Comparison of ENCODE assay signal across 31 cellular contexts in the genomic region with DNA sequence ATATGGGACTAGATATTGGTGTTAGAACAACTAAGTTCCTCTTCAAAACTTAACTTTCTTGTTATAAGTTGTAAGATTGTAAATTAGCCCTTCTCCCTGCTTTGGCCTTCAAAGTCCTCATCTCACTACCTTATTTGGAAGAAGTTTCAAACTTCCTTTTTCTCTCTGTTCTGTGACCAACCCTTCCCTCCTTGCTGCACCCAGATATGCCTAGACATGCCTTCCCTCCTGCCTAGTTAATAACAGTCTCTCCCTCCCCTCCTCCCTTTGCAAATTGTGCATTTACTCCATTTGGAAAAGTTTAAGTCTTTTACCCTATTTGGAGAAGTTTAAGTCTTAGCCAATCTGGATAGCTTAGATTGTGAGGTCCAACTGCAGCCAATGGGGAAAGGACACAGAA. TPM values are rescaled to one million over a fixed set of nuclear protein-coding genes. Genes with fewer than 3 reads are reported as not detected.
A peak's percentile ranks its signal among the peaks of the same experiment; 100 is the strongest.
DNase-seq lines count a peak whose midpoint lies in the region; ATAC-seq, FAIRE-seq and TF ChIP-seq lines count a peak whose summit lies in the region.
"Had no signal": no experiment of that assay in that cellular context is flagged by ENCODE, and none has a peak within 500 bp of the region (broad histone marks: within the 10 kb centered on the region; RNA-seq: fewer than 3 reads in every experiment).

No MANE protein-coding gene starts in this region.

- FAIRE-seq in frontal cortex (lab: Jason Lieb, UNC) = no peak
- FAIRE-seq: A204.1, GM12878, GM19239 had no signal

- H3K27ac ChIP-seq in OCI-LY3 (ENCODE audit: low read length) (peak overlapping the region; percentile 83), MM.1S (ENCODE audit: low read length) (no peak overlapping the region)
- H3K27ac ChIP-seq: ascending aorta, left ventricle myocardium inferior had no signal

- H3K9me2 ChIP-seq in MM.1S (replicated peaks; ENCODE audit: insufficient read depth, low read length) = no peaks in the 10 kb centered on the region

- no peak overlapping the region for H3K9ac ChIP-seq in OCI-LY3 (ENCODE audit: low read length)
- H3K9ac ChIP-seq in MM.1S (ENCODE audit: low read length) = no peak overlapping the region

- H3K4me1 Mint-ChIP-seq in dendritic cell treated with granulocyte-macrophage colony-stimulating factor and Interleukin-4, amounts not matched to agents 40 ng/mL and 50 ng/mL, for 4 days (ENCODE audit: low read depth) = peaks cover 66% of the 10 kb centered on the region
- H3K4me1 Mint-ChIP-seq: central memory CD8-positive, alpha-beta T cell had no signal

- H3K27me3 Mint-ChIP-seq in dendritic cell treated with granulocyte-macrophage colony-stimulating factor and Interleukin-4, amounts not matched to agents 40 ng/mL and 50 ng/mL, for 4 days = no peaks in the 10 kb centered on the region

- ATAC-seq in Right ventricle myocardium inferior (no peak), Right ventricle myocardium superior (ENCODE audit: poor library complexity) (no peak)
- ATAC-seq: activated CD8-positive, alpha-beta memory T cell treated with anti-CD3 and anti-CD28 coated beads, Interleukin-2, amount 10 ng/mL, durations not matched to agents 7 days and 5 days; GM12878; heart left ventricle had no signal

- H2AFZ ChIP-seq in OCI-LY3 (ENCODE audit: low read depth, low read length) (peak overlapping the region; percentile 28; the same call in 1 of the 2 replicates), MM.1S (ENCODE audit: low read length) (no peak overlapping the region)

- H3K27me3 ChIP-seq in OCI-LY3 (ENCODE audit: low read depth, low read length) (no peaks in the 10 kb centered on the region), MM.1S (replicated peaks; ENCODE audit: insufficient read depth, low read length) (no peaks in the 10 kb centered on the region)
- H3K27me3 ChIP-seq: ascending aorta, upper lobe of left lung had no signal

- peaks cover 10% of the 10 kb centered on the region for H3K36me3 Mint-ChIP-seq in dendritic cell treated with granulocyte-macrophage colony-stimulating factor and Interleukin-4, amounts not matched to agents 40 ng/mL and 50 ng/mL, for 4 days (ENCODE audit: low read depth)

- no peak overlapping the region for H3K4me3 ChIP-seq in OCI-LY3 (ENCODE audit: low read length)
- no peak overlapping the region for H3K4me3 ChIP-seq in MM.1S (ENCODE audit: low read length)
- H3K4me3 ChIP-seq: ascending aorta, GM12878, HAP-1, heart left ventricle, left ventricle myocardium inferior, upper lobe of left lung had no signal

- H3K4me1 ChIP-seq in OCI-LY3 (ENCODE audit: low read length) (peaks cover 40% of the 10 kb centered on the region), MM.1S (ENCODE audit: low read length) (no peaks in the 10 kb centered on the region)
- H3K4me1 ChIP-seq: ascending aorta, Caco-2, HAP-1, left ventricle myocardium inferior had no signal

- H3K9me3 ChIP-seq in OCI-LY3 (ENCODE audit: insufficient read depth, low read length) (peaks cover 9% of the 10 kb centered on the region; the same call in 1 of the 2 replicates), MM.1S (replicated peaks; ENCODE audit: insufficient read depth, low read length) (no peaks in the 10 kb centered on the region)
- H3K9me3 ChIP-seq: Caco-2, HAP-1, upper lobe of left lung had no signal

- H3K4me3 Mint-ChIP-seq in dendritic cell treated with granulocyte-macrophage colony-stimulating factor and Interleukin-4, amounts not matched to agents 40 ng/mL and 50 ng/mL, for 4 days = no peak overlapping the region
- H3K4me3 Mint-ChIP-seq: activated CD8-positive, alpha-beta memory T cell treated with anti-CD3 and anti-CD28 coated beads, Interleukin-2, amount 10 ng/mL, durations not matched to agents 7 days and 5 days; activated naive CD8-positive, alpha-beta T cell; central memory CD8-positive, alpha-beta T cell had no signal

- H3F3A ChIP-seq in MM.1S (ENCODE audit: insufficient read depth, low read length) = no peaks in the 10 kb centered on the region

- TF ChIP-seq CTCF in OCI-LY3 (IDR thresholded peaks at IDR 0.05; ENCODE audit: low read depth, low read length) = no peak
- no peak for TF ChIP-seq CTCF in MM.1S (IDR thresholded peaks at IDR 0.05; ENCODE audit: low read length)

- peaks cover 24% of the 10 kb centered on the region for H3K9me3 Mint-ChIP-seq in dendritic cell treated with granulocyte-macrophage colony-stimulating factor and Interleukin-4, amounts not matched to agents 40 ng/mL and 50 ng/mL, for 4 days
- H3K9me3 Mint-ChIP-seq: central memory CD8-positive, alpha-beta T cell had no signal

- peak overlapping the region; percentile 43 for H3K27ac Mint-ChIP-seq in dendritic cell treated with granulocyte-macrophage colony-stimulating factor and Interleukin-4, amounts not matched to agents 40 ng/mL and 50 ng/mL, for 4 days
- H3K27ac Mint-ChIP-seq: activated CD8-positive, alpha-beta memory T cell treated with anti-CD3 and anti-CD28 coated beads, Interleukin-2, amount 10 ng/mL, durations not matched to agents 7 days and 5 days; activated naive CD8-positive, alpha-beta T cell had no signal

- intact Hi-C loops in Right ventricle myocardium inferior (cut with DNase I) = no loop called here
- intact Hi-C loops in Right ventricle myocardium superior (cut with DNase I) = no loop called here
- intact Hi-C loops in dendritic cell treated with granulocyte-macrophage colony-stimulating factor and Interleukin-4, amounts not matched to agents 40 ng/mL and 50 ng/mL, for 4 days (cut with micrococcal nuclease) = loop anchor here (2.0 kb wide), 1 partner anchor 61 kb away; a partner anchor contains a TSS

- DNase-seq in Right ventricle myocardium inferior (ENCODE audit: missing footprints) (peak; percentile 27), Right ventricle myocardium superior (no peak), MM.1S (no peak), frontal cortex (ENCODE audit: low spot score in 2 of 2) (no peak)
- no peak for DNase-seq in activated naive CD4-positive, alpha-beta T cell treated with anti-CD3 and anti-CD28 coated beads, Interleukin-2, amount 50 U/mL, for 16 hours
- no peak for DNase-seq in stimulated activated CD4-positive, alpha-beta T cell treated with anti-CD3 and anti-CD28 coated beads, Interleukin-4, amount 100 ng/mL, for 4 hours
- DNase-seq: activated CD4-positive, alpha-beta T cell treated with anti-CD3 and anti-CD28 coated beads, Interleukin-2, amount 50 U/mL, for 1 hour; activated CD8-positive, alpha-beta memory T cell treated with anti-CD3 and anti-CD28 coated beads, Interleukin-2, amount 10 ng/mL, durations not matched to agents 7 days and 5 days; Caco-2; DMS79; heart left ventricle; left ventricle myocardium inferior; naive B cell; NCI-H1436 treated with DMSO at 0.1 percent for 48 hours; NCI-H2107; NCI-H446; occipital lobe; T-helper 2 cell; upper lobe of left lung had no signal

- H3K36me3 ChIP-seq in OCI-LY3 (replicated peaks; ENCODE audit: low read depth, low read length) (peaks cover 9% of the 10 kb centered on the region), MM.1S (replicated peaks; ENCODE audit: insufficient read depth, low read length) (no peaks in the 10 kb centered on the region)
- H3K36me3 ChIP-seq: ascending aorta, HAP-1, heart left ventricle, left ventricle myocardium inferior, upper lobe of left lung had no signal

- H3K79me2 ChIP-seq in OCI-LY3 (ENCODE audit: low read length) (no peaks in the 10 kb centered on the region), MM.1S (ENCODE audit: low read length) (no peaks in the 10 kb centered on the region)

- H3K4me2 ChIP-seq in OCI-LY3 (ENCODE audit: low read length) (no peak overlapping the region), MM.1S (ENCODE audit: low read depth, low read length) (no peak overlapping the region)

- H4K20me1 ChIP-seq in OCI-LY3 (ENCODE audit: insufficient read depth, low read length) = no peaks in the 10 kb centered on the region
- H4K20me1 ChIP-seq in MM.1S (ENCODE audit: insufficient read depth, low read length) = no peaks in the 10 kb centered on the region

RNA-seq across cellular contexts. Expression of a gene that starts 4.9 kb away (rescaled TPM):
- total RNA-seq in Right ventricle myocardium inferior = not detected
- total RNA-seq in Right ventricle myocardium superior = not detected
- not detected for total RNA-seq in frontal cortex
- total RNA-seq: activated CD8-positive, alpha-beta memory T cell treated with anti-CD3 and anti-CD28 coated beads, Interleukin-2, amount 10 ng/mL, durations not matched to agents 7 days and 5 days; ascending aorta; Caco-2; dermis microvascular lymphatic vessel endothelial cell; GM12878; heart left ventricle; left ventricle myocardium inferior; occipital lobe; SK-MEL-5; skeletal muscle tissue; upper lobe of left lung had no signal

RNA-seq across cellular contexts. Expression of a gene that starts 28.4 kb away (rescaled TPM):
- not detected for total RNA-seq in Right ventricle myocardium inferior
- not detected for total RNA-seq in Right ventricle myocardium superior
- total RNA-seq in frontal cortex = not detected
- total RNA-seq: activated CD8-positive, alpha-beta memory T cell treated with anti-CD3 and anti-CD28 coated beads, Interleukin-2, amount 10 ng/mL, durations not matched to agents 7 days and 5 days; ascending aorta; Caco-2; dermis microvascular lymphatic vessel endothelial cell; GM12878; left ventricle myocardium inferior; occipital lobe; SK-MEL-5; skeletal muscle tissue had no signal
